In genomic region chr14:95346820-95347219, GRCh38 we compare ENCODE assay signal across 2 cellular contexts.
TF ChIP-seq lines count a peak whose summit lies in the region.

No MANE protein-coding gene starts in this region.

TF ChIP-seq in SK-N-SH treated with all-trans-retinoic acid at 6 μM for 48 hours, 23 proteins besides CTCF, POLR2A, EP300 and RAD21 (continued from another document):
- no peak for TF ChIP-seq TSHZ2 (CRISPR knock-in tag; IDR thresholded peaks at IDR 0.05)
- no peak for TF ChIP-seq ZFP30 (CRISPR knock-in tag; IDR thresholded peaks at IDR 0.05)
- TF ChIP-seq ZC3H10 (CRISPR knock-in tag; IDR thresholded peaks at IDR 0.05): no peak
- no peak for TF ChIP-seq GLIS3 (CRISPR knock-in tag; IDR thresholded peaks at IDR 0.05)
- no peak for TF ChIP-seq CREB5 (CRISPR knock-in tag; IDR thresholded peaks at IDR 0.05; ENCODE audit: low read depth)
- TF ChIP-seq CSRNP3 (CRISPR knock-in tag; IDR thresholded peaks at IDR 0.05): no peak
- no peak for TF ChIP-seq CSDC2 (CRISPR knock-in tag; IDR thresholded peaks at IDR 0.05)
- no peak for TF ChIP-seq ARNTL (CRISPR knock-in tag; IDR thresholded peaks at IDR 0.05; ENCODE audit: borderline replicate concordance, low read depth)
- no peak for TF ChIP-seq ZNF8 (CRISPR knock-in tag; IDR thresholded peaks at IDR 0.05)
- TF ChIP-seq SNAI2 (CRISPR knock-in tag; IDR thresholded peaks at IDR 0.05): no peak
- no peak for TF ChIP-seq ISL1 (CRISPR knock-in tag; IDR thresholded peaks at IDR 0.05)
- TF ChIP-seq OSR1 (CRISPR knock-in tag; IDR thresholded peaks at IDR 0.05): no peak
- TF ChIP-seq TCF4 (CRISPR knock-in tag; IDR thresholded peaks at IDR 0.05; ENCODE audit: borderline replicate concordance): no peak
- TF ChIP-seq PPARA (CRISPR knock-in tag; IDR thresholded peaks at IDR 0.05; ENCODE audit: borderline replicate concordance): no peak
- TF ChIP-seq RARB (CRISPR knock-in tag; IDR thresholded peaks at IDR 0.05): no peak
- no peak for TF ChIP-seq PATZ1 (CRISPR knock-in tag; IDR thresholded peaks at IDR 0.05; ENCODE audit: borderline replicate concordance)

TF ChIP-seq in SK-N-SH, 30 proteins besides CTCF, POLR2A, EP300 and RAD21 (continued from another document):
- TF ChIP-seq PBX3 (IDR thresholded peaks at IDR 0.05) (no peak), RFX5 (IDR thresholded peaks at IDR 0.05; ENCODE audit: low read length) (no peak), FOXJ3 (CRISPR knock-in tag; IDR thresholded peaks at IDR 0.05) (no peak), TCF12 (IDR thresholded peaks at IDR 0.05) (no peak), MAX (IDR thresholded peaks at IDR 0.05; ENCODE audit: low read depth) (no peak), CHD2 (IDR thresholded peaks at IDR 0.05; ENCODE audit: low read length, partially characterized antibody) (no peak), USF1 (IDR thresholded peaks at IDR 0.05; ENCODE audit: borderline replicate concordance, low read depth) (no peak), USF2 (IDR thresholded peaks at IDR 0.05; ENCODE audit: borderline replicate concordance, low read depth, low read length) (no peak), ZBTB33 (IDR thresholded peaks at IDR 0.05; ENCODE audit: borderline replicate concordance, low read depth) (no peak), SIN3A (IDR thresholded peaks at IDR 0.05; ENCODE audit: borderline replicate concordance, low read depth, low read length) (no peak), NRF1 (IDR thresholded peaks at IDR 0.05; ENCODE audit: low read depth, low read length) (no peak), RCOR1 (IDR thresholded peaks at IDR 0.05; ENCODE audit: low read length) (no peak)
